9 cellular contexts compared by ENCODE assay signal in genomic region chr5:31809037-31809910, GRCh38.
DNase-seq lines count a peak whose midpoint lies in the region; ATAC-seq and TF ChIP-seq lines count a peak whose summit lies in the region.
"Had no signal": no experiment of that assay in that cellular context is flagged by ENCODE, and none has a peak within 500 bp of the region (broad histone marks: within the 10 kb centered on the region; RNA-seq: fewer than 3 reads in every experiment).

No MANE protein-coding gene starts in this region.

- intact Hi-C loops in spleen (cut with DNase I; ENCODE audit: low total_unique reads), result loop anchor here (5.0 kb wide), 1 partner anchor 227 kb away; no protein-coding TSS in a partner anchor

- peaks cover 10% of the 10 kb centered on the region for H3K27me3 ChIP-seq in brain microvascular endothelial cell (replicated peaks)
- peaks cover 0 to 9% (median 0%) of the 10 kb centered on the region in 7 donors for H3K27me3 ChIP-seq in spleen (replicated peaks in 1 of 7)

- in situ Hi-C loops in brain microvascular endothelial cell (cut with HindIII; ENCODE audit: low pct_ligation_motif_present, low sequenced_read_pairs), result loop anchor here (25.0 kb wide), 1 partner anchor 222 kb away; no protein-coding TSS in a partner anchor

- peak; percentile 46 for ATAC-seq in HG03469 (IDR thresholded peaks at IDR 0.05; ENCODE audit: unreplicated experiment)
- ATAC-seq: stimulated activated naive CD8-positive, alpha-beta T cell treated with anti-CD3 and anti-CD28 coated beads, Interleukin-15, amount 100 ng/mL, for 72 hours had no signal

- H3K4me1 ChIP-seq in spleen, result no peaks in the 10 kb centered on the region

- H3K4me3 ChIP-seq in brain microvascular endothelial cell (ENCODE audit: low read depth, low read length) (no peak overlapping the region), spleen (no peak overlapping the region)

- WGBS in spleen, 5 donors, result 52 to 66% (median 59%) methylated on average over 14 to 15 of the region's 15 CpGs

- TF ChIP-seq CTCF in brain microvascular endothelial cell (IDR thresholded peaks at IDR 0.05; ENCODE audit: low read depth, low read length, missing control alignments) (peak; percentile 88), spleen (IDR thresholded peaks at IDR 0.05 in 8 of 11, conservative IDR thresholded peaks at IDR 0.05 in 3 of 11) (peak in 9 of 11 experiments; percentile 19 to 62 (median 48))

- no peak overlapping the region for H3K27ac ChIP-seq in brain microvascular endothelial cell
- H3K27ac ChIP-seq in spleen, result no peak overlapping the region

- H3K9me3 ChIP-seq in spleen, result no peaks in the 10 kb centered on the region

- peak; percentile 28 for DNase-seq in activated CD4-positive, alpha-beta T cell treated with anti-CD3 and anti-CD28 coated beads for 48 hours
- no peak for DNase-seq in activated CD4-positive, alpha-beta T cell treated with anti-CD3 and anti-CD28 coated beads for 4 hours
- DNase-seq in NOMO-1 treated with DMSO at 0.1 percent for 48 hours (lab: John Stamatoyannopoulos, UW; ENCODE audit: unreplicated experiment) (peak; percentile 52), brain microvascular endothelial cell (peak; percentile 74), iPS DF 4.7 (ENCODE audit: extremely low read depth, low spot score) (peak; percentile 62), spleen (no peak), KG1 (lab: John Stamatoyannopoulos, UW) (no peak)

- H3K36me3 ChIP-seq in brain microvascular endothelial cell (replicated peaks), result no peaks in the 10 kb centered on the region
- no peaks in the 10 kb centered on the region for H3K36me3 ChIP-seq in spleen

- TF ChIP-seq POLR2A in spleen (IDR thresholded peaks at IDR 0.05), result no peak

Comparison
In these comparisons a context has a peak if more than half of its experiments do, and no peak if none do; other contexts are left out.
1. DNase-seq: peak in activated CD4-positive, alpha-beta T cell treated with anti-CD3 and anti-CD28 coated beads for 48 hours (single experiment), NOMO-1 treated with DMSO at 0.1 percent for 48 hours (single experiment), brain microvascular endothelial cell (single experiment) and iPS DF 4.7 (single experiment); none in activated CD4-positive, alpha-beta T cell treated with anti-CD3 and anti-CD28 coated beads for 4 hours (0 of 2), spleen (single experiment) and KG1 (single experiment).